Comparison of ENCODE assay signal across 18 cellular contexts in the genomic region with DNA sequence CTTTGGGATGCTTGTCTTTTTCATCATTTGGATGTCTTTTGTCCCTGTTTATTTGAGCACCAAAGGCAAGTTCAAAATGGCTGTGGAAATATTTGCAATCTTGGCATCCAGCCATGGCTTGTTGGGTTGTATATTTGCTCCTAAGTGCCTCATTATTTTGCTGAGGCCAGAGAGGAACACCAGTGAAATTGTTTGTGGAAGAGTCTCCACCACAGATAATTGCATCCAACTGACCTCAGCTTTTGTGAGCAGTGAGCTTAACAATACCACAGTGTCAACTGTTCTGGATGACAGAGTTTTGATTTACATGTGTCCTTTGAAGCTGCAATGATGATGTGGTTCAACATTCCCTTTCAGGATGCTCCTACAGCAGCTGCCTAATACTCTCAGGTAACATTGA.
DNase-seq lines count a peak whose midpoint lies in the region; ATAC-seq lines count a peak whose summit lies in the region.
"Had no signal": no experiment of that assay in that cellular context is flagged by ENCODE, and none has a peak within 500 bp of the region (broad histone marks: within the 10 kb centered on the region; RNA-seq: fewer than 3 reads in every experiment).

No MANE protein-coding gene starts in this region.

- no peak for ATAC-seq in GM18511 (IDR thresholded peaks at IDR 0.05; ENCODE audit: unreplicated experiment)
- ATAC-seq: left colon had no signal

- H3K27ac ChIP-seq in caudate nucleus (ENCODE audit: low read depth, low read length) = peak overlapping the region; percentile 50
- H3K27ac ChIP-seq: BLaER1 treated with 17β-estradiol and CSF1 and Interleukin-3, amounts not matched to agents 10 nM and 100 nM; sigmoid colon had no signal

- peak; percentile 25 for DNase-seq in NCI-H2107 treated with DMSO at 0.1 percent for 48 hours (lab: John Stamatoyannopoulos, UW; ENCODE audit: unreplicated experiment)
- no peak for DNase-seq in NCI-H2107 (lab: John Stamatoyannopoulos, UW)
- peak; percentile 71 for DNase-seq in NCI-H345 (lab: John Stamatoyannopoulos, UW)
- peak in 33 of 61 donors; percentile 5 to 70 (median 30) for DNase-seq in caudate nucleus (lab: John Stamatoyannopoulos, UW)
- DNase-seq in superior temporal gyrus (ENCODE audit: extremely low spot score) = peak; percentile 86
- no peak for DNase-seq in NCI-H1694 (lab: John Stamatoyannopoulos, UW)
- no peak for DNase-seq in EL
- DNase-seq: activated CD4-positive, alpha-beta T cell treated with anti-CD3 and anti-CD28 coated beads, Interleukin-2, amount 10 ng/mL, durations not matched to agents 24 days and 14 days; activated naive CD4-positive, alpha-beta T cell treated with anti-CD3 and anti-CD28 coated beads, Interleukin-2, amount 10 ng/mL, durations not matched to agents 7 days and 5 days; activated T-cell treated with anti-CD3 and anti-CD28 coated beads for 4 hours; left colon; midbrain; NK-92 treated with Interleukin-12 subunit alpha and Interleukin-12 subunit beta, amount 100 ng/mL, for 24 hours; RPMI8226; sigmoid colon; stimulated activated CD4-positive, alpha-beta T cell treated with anti-CD3 and anti-CD28 coated beads, Interleukin-2, amount 100 ng/mL, for 24 hours had no signal

Comparison
In these comparisons a context has a peak if more than half of its experiments do, and no peak if none do; other contexts are left out.
1. DNase-seq: peak in NCI-H2107 treated with DMSO at 0.1 percent for 48 hours (single experiment), NCI-H345 (single experiment), caudate nucleus (33 of 61) and superior temporal gyrus (single experiment); none in NCI-H2107 (single experiment), NCI-H1694 (single experiment) and EL (single experiment).